In genomic region chr3:129740120-129740519, GRCh38 we compare ENCODE assay signal across 1 cellular context.
A peak's percentile ranks its signal among the peaks of the same experiment; 100 is the strongest.
TF ChIP-seq lines count a peak whose summit lies in the region.

No MANE protein-coding gene starts in this region.

TF ChIP-seq in liver, 16 proteins besides CTCF, POLR2A, EP300 and RAD21 (continued from another document):
- TF ChIP-seq REST (IDR thresholded peaks at IDR 0.05) (no peak), SP1 (IDR thresholded peaks at IDR 0.05) (peak; percentile 22), ZBTB33 (IDR thresholded peaks at IDR 0.05) (no peak), HNF4A (conservative IDR thresholded peaks at IDR 0.05) (peak; percentile 58 to 72), EGR1 (IDR thresholded peaks at IDR 0.05; ENCODE audit: low read depth in 2 of 2) (no peak), TAF1 (conservative IDR thresholded peaks at IDR 0.05) (no peak), GABPA (IDR thresholded peaks at IDR 0.05 in 1 of 2, conservative IDR thresholded peaks at IDR 0.05 in 1 of 2) (no peak), FOXA2 (IDR thresholded peaks at IDR 0.05) (no peak), JUND (IDR thresholded peaks at IDR 0.05) (no peak), NR2F2 (IDR thresholded peaks at IDR 0.05) (no peak), YY1 (IDR thresholded peaks at IDR 0.05) (no peak), FOXA1 (IDR thresholded peaks at IDR 0.05) (no peak)
